7 cellular contexts compared by ENCODE assay signal in the genomic region with DNA sequence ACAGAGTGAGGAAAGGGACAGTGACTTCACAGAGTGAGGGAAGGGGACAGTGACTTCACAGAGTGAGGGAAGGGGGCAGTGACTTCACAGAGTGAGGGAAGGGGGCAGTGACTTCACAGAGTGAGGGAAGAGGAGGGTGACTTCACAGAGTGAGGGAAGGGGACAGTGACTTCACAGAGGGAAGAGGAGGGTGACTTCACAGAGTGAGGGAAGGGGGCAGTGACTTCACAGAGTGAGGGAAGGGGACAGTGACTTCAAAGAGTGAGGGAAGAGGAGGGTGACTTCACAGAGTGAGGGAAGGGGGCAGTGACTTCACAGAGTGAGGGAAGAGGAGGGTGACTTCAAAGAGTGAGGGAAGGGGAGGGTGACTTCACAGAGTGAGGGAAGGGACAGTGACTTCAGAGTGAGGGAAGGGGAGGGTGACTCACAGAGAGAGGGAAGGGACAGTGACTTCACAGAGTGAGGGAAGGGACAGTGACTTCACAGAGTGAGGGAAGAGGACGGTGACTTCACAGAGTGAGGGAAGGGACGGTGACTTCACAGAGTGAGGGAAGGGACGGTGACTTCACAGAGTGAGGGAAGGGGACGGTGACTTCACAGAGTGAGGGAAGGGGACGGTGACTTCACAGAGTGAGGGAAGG.
DNase-seq lines count a peak whose midpoint lies in the region; ATAC-seq and TF ChIP-seq lines count a peak whose summit lies in the region.
"Not testable (repeated sequence)": the region's sequence is repeated elsewhere in the genome, so short reads cannot be mapped to it uniquely, and the experiment has no call there.

No MANE protein-coding gene starts in this region.

- not testable (repeated sequence) for ATAC-seq in activated T-helper 17 cell treated with anti-CD3 and anti-CD28 coated beads, Interleukin-2, amount 50 U/mL, for 72 hours (replicated peaks); memory B cell (ENCODE audit: low read depth); stimulated activated effector memory CD8-positive, alpha-beta T cell treated with anti-CD3 and anti-CD28 coated beads, Interleukin-12 subunit alpha, Interleukin-12 subunit beta, amount 100 ng/mL, for 72 hours

- H3K27ac Mint-ChIP-seq in HFFc6 (peak overlapping the region; percentile 22), memory B cell (peak overlapping the region; percentile 90)
- peak overlapping the region; percentile 70 for H3K27ac Mint-ChIP-seq in activated T-helper 17 cell treated with anti-CD3 and anti-CD28 coated beads, Interleukin-2, amount 50 U/mL, for 72 hours
- peak overlapping the region; percentile 68 for H3K27ac Mint-ChIP-seq in dendritic cell treated with granulocyte-macrophage colony-stimulating factor and Interleukin-4, amounts not matched to agents 40 ng/mL and 50 ng/mL, for 4 days
- peak overlapping the region; percentile 69 for H3K27ac Mint-ChIP-seq in stimulated activated effector memory CD8-positive, alpha-beta T cell treated with anti-CD3 and anti-CD28 coated beads, Interleukin-12 subunit alpha, Interleukin-12 subunit beta, amount 100 ng/mL, for 72 hours

- intact Hi-C loops in dendritic cell treated with granulocyte-macrophage colony-stimulating factor and Interleukin-4, amounts not matched to agents 40 ng/mL and 50 ng/mL, for 4 days (cut with micrococcal nuclease) = not testable (repeated sequence)

- H3K36me3 Mint-ChIP-seq in HFFc6 (ENCODE audit: low read depth); activated T-helper 17 cell treated with anti-CD3 and anti-CD28 coated beads, Interleukin-2, amount 50 U/mL, for 72 hours (ENCODE audit: low read depth); dendritic cell treated with granulocyte-macrophage colony-stimulating factor and Interleukin-4, amounts not matched to agents 40 ng/mL and 50 ng/mL, for 4 days (ENCODE audit: low read depth); memory B cell; stimulated activated effector memory CD8-positive, alpha-beta T cell treated with anti-CD3 and anti-CD28 coated beads, Interleukin-12 subunit alpha, Interleukin-12 subunit beta, amount 100 ng/mL, for 72 hours: not testable (repeated sequence)

- H3K27me3 Mint-ChIP-seq in HFFc6 (ENCODE audit: insufficient read depth) = not testable (repeated sequence)
- H3K27me3 Mint-ChIP-seq in activated T-helper 17 cell treated with anti-CD3 and anti-CD28 coated beads, Interleukin-2, amount 50 U/mL, for 72 hours = peaks cover 24% of the 10 kb centered on the region
- H3K27me3 Mint-ChIP-seq in dendritic cell treated with granulocyte-macrophage colony-stimulating factor and Interleukin-4, amounts not matched to agents 40 ng/mL and 50 ng/mL, for 4 days = peaks cover 27% of the 10 kb centered on the region
- peaks cover 19% of the 10 kb centered on the region for H3K27me3 Mint-ChIP-seq in memory B cell

- H3K4me1 Mint-ChIP-seq in HFFc6 (ENCODE audit: low read depth); activated T-helper 17 cell treated with anti-CD3 and anti-CD28 coated beads, Interleukin-2, amount 50 U/mL, for 72 hours; memory B cell: not testable (repeated sequence)
- peaks cover 13% of the 10 kb centered on the region for H3K4me1 Mint-ChIP-seq in dendritic cell treated with granulocyte-macrophage colony-stimulating factor and Interleukin-4, amounts not matched to agents 40 ng/mL and 50 ng/mL, for 4 days (ENCODE audit: low read depth)
- H3K4me1 Mint-ChIP-seq in stimulated activated effector memory CD8-positive, alpha-beta T cell treated with anti-CD3 and anti-CD28 coated beads, Interleukin-12 subunit alpha, Interleukin-12 subunit beta, amount 100 ng/mL, for 72 hours = peaks cover 19% of the 10 kb centered on the region

- H3K9me3 Mint-ChIP-seq in HFFc6; activated T-helper 17 cell treated with anti-CD3 and anti-CD28 coated beads, Interleukin-2, amount 50 U/mL, for 72 hours; memory B cell; stimulated activated effector memory CD8-positive, alpha-beta T cell treated with anti-CD3 and anti-CD28 coated beads, Interleukin-12 subunit alpha, Interleukin-12 subunit beta, amount 100 ng/mL, for 72 hours: not testable (repeated sequence)
- peaks cover 27% of the 10 kb centered on the region for H3K9me3 Mint-ChIP-seq in dendritic cell treated with granulocyte-macrophage colony-stimulating factor and Interleukin-4, amounts not matched to agents 40 ng/mL and 50 ng/mL, for 4 days

- in situ Hi-C loops in Caki2 (cut with HindIII; ENCODE audit: low pct_unique_long_range_greater_than_20kb, low sequenced_read_pairs) = not testable (repeated sequence)

- H3K4me3 Mint-ChIP-seq in HFFc6; activated T-helper 17 cell treated with anti-CD3 and anti-CD28 coated beads, Interleukin-2, amount 50 U/mL, for 72 hours; dendritic cell treated with granulocyte-macrophage colony-stimulating factor and Interleukin-4, amounts not matched to agents 40 ng/mL and 50 ng/mL, for 4 days; memory B cell; stimulated activated effector memory CD8-positive, alpha-beta T cell treated with anti-CD3 and anti-CD28 coated beads, Interleukin-12 subunit alpha, Interleukin-12 subunit beta, amount 100 ng/mL, for 72 hours: not testable (repeated sequence)

- TF ChIP-seq CTCF in HFFc6 (IDR thresholded peaks at IDR 0.05) = not testable (repeated sequence)

- DNase-seq in Caki2 (ENCODE audit: low read depth) (peak; percentile 9), SW480 (ENCODE audit: low spot score) (peak; percentile 36)
- not testable (repeated sequence) for DNase-seq in HFFc6; memory B cell (ENCODE audit: low spot score in 2 of 2); stimulated activated effector memory CD8-positive, alpha-beta T cell treated with anti-CD3 and anti-CD28 coated beads, Interleukin-12 subunit alpha, Interleukin-12 subunit beta, amount 100 ng/mL, for 72 hours (ENCODE audit: low spot score in 2 of 2)

Comparison
In these comparisons a context has a peak if more than half of its experiments do, and no peak if none do; other contexts are left out.
1. H3K27ac Mint-ChIP-seq: peak in every context shown above with its lines; median percentile 90 in memory B cell; 70 in activated T-helper 17 cell treated with anti-CD3 and anti-CD28 coated beads, Interleukin-2, amount 50 U/mL, for 72 hours; 69 in stimulated activated effector memory CD8-positive, alpha-beta T cell treated with anti-CD3 and anti-CD28 coated beads, Interleukin-12 subunit alpha, Interleukin-12 subunit beta, amount 100 ng/mL, for 72 hours; 68 in dendritic cell treated with granulocyte-macrophage colony-stimulating factor and Interleukin-4, amounts not matched to agents 40 ng/mL and 50 ng/mL, for 4 days; 22 in HFFc6.